ENCODE assay signal across 8 cellular contexts in the genomic region with DNA sequence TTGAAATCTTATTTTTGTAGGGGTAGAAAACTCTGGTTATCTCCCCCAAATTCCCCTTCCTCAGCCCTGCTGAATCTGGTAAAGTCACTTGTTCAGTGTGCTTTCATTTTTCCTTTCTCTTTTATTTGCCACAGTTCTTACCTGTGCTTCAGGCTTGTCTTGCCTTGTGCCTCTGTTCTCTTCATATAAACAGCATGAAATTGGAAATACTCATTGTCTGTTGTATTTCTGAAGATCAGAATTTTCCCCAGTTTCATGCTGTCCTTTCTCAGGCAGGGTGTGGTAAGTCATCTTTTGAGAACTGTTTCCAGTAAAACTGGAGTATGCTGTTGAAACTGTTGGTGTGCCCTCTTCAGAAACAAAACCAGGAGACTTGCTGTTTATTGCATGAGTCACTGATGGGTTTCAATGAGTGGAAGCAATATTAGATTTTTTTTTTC. TPM values are rescaled to one million over a fixed set of nuclear protein-coding genes. Genes with fewer than 3 reads are reported as not detected.
DNase-seq lines count a peak whose midpoint lies in the region; ATAC-seq and TF ChIP-seq lines count a peak whose summit lies in the region.

No MANE protein-coding gene starts in this region.

- no peaks in the 10 kb centered on the region for H4K20me1 ChIP-seq in KMS-11 (ENCODE audit: insufficient read depth)
- H4K20me1 ChIP-seq in smooth muscle cell (ENCODE audit: low read depth): peaks cover 56% of the 10 kb centered on the region

- no peak for TF ChIP-seq CTCF in KMS-11 (conservative IDR thresholded peaks at IDR 0.05; ENCODE audit: low read depth, low read length)
- TF ChIP-seq CTCF in smooth muscle cell (IDR thresholded peaks at IDR 0.05; ENCODE audit: borderline replicate concordance, insufficient read depth, poor library complexity, severe bottlenecking): no peak

- H3K9ac ChIP-seq in KMS-11 (peak overlapping the region; percentile 23; the same call in 1 of the 2 replicates), smooth muscle cell (ENCODE audit: low read depth) (peak overlapping the region; percentile 59)

- DNase-seq in DMS153 treated with DMSO at 0.1 percent for 48 hours (lab: John Stamatoyannopoulos, UW; ENCODE audit: unreplicated experiment) (peak; percentile 37), DMS153 (lab: John Stamatoyannopoulos, UW) (no peak), dedifferentiated amniotic fluid mesenchymal stem cell (ENCODE audit: extremely low spot score) (peak; percentile 56), smooth muscle cell (lab: John Stamatoyannopoulos, UW; ENCODE audit: unreplicated experiment) (no peak), NOMO-1 treated with DMSO at 0.1 percent for 48 hours (lab: John Stamatoyannopoulos, UW; ENCODE audit: unreplicated experiment) (no peak)
- no peak for DNase-seq in activated CD4-positive, alpha-beta T cell treated with anti-CD3 and anti-CD28 coated beads for 4 hours

- H3K4me1 ChIP-seq in KMS-11 (ENCODE audit: low read depth, poor library complexity, severe bottlenecking): peaks cover 40% of the 10 kb centered on the region
- H3K4me1 ChIP-seq in smooth muscle cell (ENCODE audit: low read depth): peaks cover 31% of the 10 kb centered on the region

- H3K36me3 ChIP-seq in KMS-11 (ENCODE audit: insufficient read depth) (no peaks in the 10 kb centered on the region), smooth muscle cell (ENCODE audit: low read depth) (no peaks in the 10 kb centered on the region)

- H3K27ac ChIP-seq in KMS-11: peak overlapping the region; percentile 45
- H3K27ac ChIP-seq in smooth muscle cell (ENCODE audit: low read depth): peak overlapping the region; percentile 79

- H3K79me2 ChIP-seq in KMS-11 (ENCODE audit: insufficient read depth, low read depth) (no peaks in the 10 kb centered on the region; the same call in 1 of the 2 replicates), smooth muscle cell (ENCODE audit: low read depth) (peaks cover 39% of the 10 kb centered on the region)

- H3F3A ChIP-seq in smooth muscle cell (ENCODE audit: low read depth): no peaks in the 10 kb centered on the region

- H3K9me3 ChIP-seq in smooth muscle cell (replicated peaks; ENCODE audit: low read depth): no peaks in the 10 kb centered on the region

- H3K4me3 ChIP-seq in KMS-11 (IDR thresholded peaks at IDR 0.05; ENCODE audit: insufficient read depth, low read depth, low read length) (no peak overlapping the region), smooth muscle cell (no peak overlapping the region)

- peak; percentile 80 for ATAC-seq in GM21723 (IDR thresholded peaks at IDR 0.05; ENCODE audit: unreplicated experiment)

- H3K4me2 ChIP-seq in KMS-11 (peak overlapping the region; percentile 67), smooth muscle cell (peak overlapping the region; percentile 52)

- H3K27me3 ChIP-seq in KMS-11 (ENCODE audit: insufficient read depth, low read depth) (no peaks in the 10 kb centered on the region), smooth muscle cell (ENCODE audit: low read depth) (no peaks in the 10 kb centered on the region)

- H2AFZ ChIP-seq in KMS-11 (ENCODE audit: low read depth) (peak overlapping the region; percentile 14; the same call in 1 of the 2 replicates), smooth muscle cell (ENCODE audit: low read depth) (no peak overlapping the region)

RNA-seq across cellular contexts. Expression of gene PAM, which starts 7.0 kb away (rescaled TPM):
- total RNA-seq in smooth muscle cell: 155 and 164 TPM in 2 replicates
- 117 and 137 TPM in 2 replicates for polyA plus RNA-seq in smooth muscle cell

Comparison
In these comparisons a context has a peak if more than half of its experiments do, and no peak if none do; other contexts are left out.
1. DNase-seq: peak in DMS153 treated with DMSO at 0.1 percent for 48 hours (single experiment) and dedifferentiated amniotic fluid mesenchymal stem cell (single experiment); none in DMS153 (single experiment), smooth muscle cell (single experiment), activated CD4-positive, alpha-beta T cell treated with anti-CD3 and anti-CD28 coated beads for 4 hours (0 of 2) and NOMO-1 treated with DMSO at 0.1 percent for 48 hours (single experiment).